Comparison of ENCODE assay signal across 25 cellular contexts in the genomic region with DNA sequence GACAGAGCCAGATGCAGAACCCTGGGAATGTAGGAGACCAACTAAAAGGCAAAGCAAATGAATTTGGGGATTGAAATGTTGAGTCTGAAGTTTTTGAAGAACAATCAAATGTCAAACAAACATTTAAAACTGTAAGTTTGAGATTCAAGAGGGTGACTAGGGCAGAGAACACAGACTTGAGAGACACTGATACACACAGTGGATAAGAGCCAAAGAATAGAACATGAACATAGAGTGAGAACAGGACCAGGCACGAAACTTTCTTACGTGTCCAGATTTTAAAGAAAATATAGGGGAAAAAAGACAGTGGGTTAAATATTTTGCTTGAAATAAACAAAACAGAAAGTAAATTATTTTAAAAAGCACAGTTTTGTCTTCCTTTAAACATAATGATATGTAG.
"Had no signal": no experiment of that assay in that cellular context is flagged by ENCODE, and none has a peak within 500 bp of the region (broad histone marks: within the 10 kb centered on the region; RNA-seq: fewer than 3 reads in every experiment).

No MANE protein-coding gene starts in this region.

- H3K27ac ChIP-seq: ascending aorta, breast epithelium, colonic mucosa, dorsolateral prefrontal cortex, epithelial cell of prostate, esophagus squamous epithelium, gastroesophageal sphincter had no signal

- H3K9me3 ChIP-seq: ascending aorta, breast epithelium, colonic mucosa, esophagus squamous epithelium, gastroesophageal sphincter had no signal

- H3K27me3 ChIP-seq: ascending aorta, breast epithelium, colonic mucosa, dorsolateral prefrontal cortex, esophagus squamous epithelium, gastroesophageal sphincter had no signal

- H3K4me1 ChIP-seq: ascending aorta, breast epithelium, colonic mucosa, esophagus squamous epithelium, gastroesophageal sphincter had no signal

- DNase-seq: activated CD4-positive, alpha-beta memory T cell treated with anti-CD3 and anti-CD28 coated beads for 36 hours; activated CD4-positive, alpha-beta T cell treated with anti-CD3 and anti-CD28 coated beads for 36 hours; activated CD4-positive, alpha-beta T cell treated with anti-CD3 and anti-CD28 coated beads, Interleukin-2, amount 10 ng/mL, durations not matched to agents 24 days and 14 days; activated CD4-positive, CD25-positive, alpha-beta regulatory T cell; activated CD4-positive, CD25-positive, alpha-beta regulatory T cell treated with anti-CD3 and anti-CD28 coated beads, Interleukin-2, amount 50 U/mL, for 72 hours; activated CD8-positive, alpha-beta memory T cell treated with anti-CD3 and anti-CD28 coated beads, Interleukin-2, amount 10 ng/mL, durations not matched to agents 7 days and 5 days; activated CD8-positive, alpha-beta memory T cell treated with anti-CD3 and anti-CD28 coated beads, Interleukin-2, amount 50 U/mL, for 4 hours; activated CD8-positive, alpha-beta T cell treated with anti-CD3 and anti-CD28 coated beads, Interleukin-2, amount 10 ng/mL, durations not matched to agents 7 days and 5 days; activated gamma-delta T cell; activated naive CD4-positive, alpha-beta T cell; activated naive CD4-positive, alpha-beta T cell treated with anti-CD3 and anti-CD28 coated beads, Interleukin-2, amount 10 ng/mL, durations not matched to agents 7 days and 5 days; activated naive CD8-positive, alpha-beta T cell treated with anti-CD3 and anti-CD28 coated beads, Interleukin-2, amount 10 ng/mL, durations not matched to agents 7 days and 5 days; activated T-cell treated with anti-CD3 and anti-CD28 coated beads, Interleukin-2, amount 50 U/mL, for 1 hour; activated T-cell treated with anti-CD3 and anti-CD28 coated beads, Interleukin-2, amount 50 U/mL, for 48 hours; colonic mucosa; dorsolateral prefrontal cortex; effector memory CD8-positive, alpha-beta T cell; esophagus squamous epithelium; foreskin melanocyte; T-helper 2 cell had no signal

- H3K36me3 ChIP-seq: ascending aorta, breast epithelium, colonic mucosa, esophagus squamous epithelium, gastroesophageal sphincter had no signal

- ATAC-seq: activated CD4-positive, alpha-beta T cell treated with anti-CD3 and anti-CD28 coated beads for 36 hours; activated CD8-positive, alpha-beta memory T cell treated with anti-CD3 and anti-CD28 coated beads, Interleukin-2, amount 10 ng/mL, durations not matched to agents 7 days and 5 days; activated CD8-positive, alpha-beta T cell treated with anti-CD3 and anti-CD28 coated beads, Interleukin-2, amount 10 ng/mL, durations not matched to agents 7 days and 5 days; activated naive CD4-positive, alpha-beta T cell treated with anti-CD3 and anti-CD28 coated beads, Interleukin-2, amount 50 U/mL, for 72 hours; effector memory CD8-positive, alpha-beta T cell; gastroesophageal sphincter had no signal

- H3K4me3 ChIP-seq: ascending aorta, breast epithelium, colonic mucosa, dorsolateral prefrontal cortex, esophagus squamous epithelium, gastroesophageal sphincter had no signal
